Comparison of ENCODE assay signal across 26 cellular contexts in the genomic region with DNA sequence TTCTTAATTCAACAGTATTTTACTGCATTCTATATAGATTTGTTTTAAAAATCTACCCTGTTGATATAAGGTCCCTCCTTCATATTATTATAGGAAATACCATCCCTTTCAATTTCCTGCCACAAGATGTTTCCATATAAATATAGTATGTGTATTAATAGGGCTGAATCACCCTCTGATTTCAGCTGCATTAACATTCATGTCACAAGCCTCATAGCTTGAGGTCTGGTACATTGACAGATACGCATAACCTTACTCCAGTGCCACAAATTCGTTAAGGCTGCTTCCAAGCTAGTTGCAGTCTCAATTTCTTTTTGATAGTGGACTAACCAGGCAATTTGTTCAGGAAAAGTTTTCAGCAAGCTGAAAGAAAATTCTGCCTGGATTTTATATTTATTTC.
DNase-seq lines count a peak whose midpoint lies in the region; FAIRE-seq and TF ChIP-seq lines count a peak whose summit lies in the region.
"Had no signal": no experiment of that assay in that cellular context is flagged by ENCODE, and none has a peak within 500 bp of the region (broad histone marks: within the 10 kb centered on the region; RNA-seq: fewer than 3 reads in every experiment).

No MANE protein-coding gene starts in this region.

- no TSS peak for BruUV-seq in A673 (replicated peaks; lab: Mats Ljungman, UMichigan)

- H3K4me3 ChIP-seq in A673 (ENCODE audit: low read depth, low read length, poor library complexity, severe bottlenecking) = no peak overlapping the region
- H3K4me3 ChIP-seq in MG63 = no peak overlapping the region
- no peak overlapping the region for H3K4me3 ChIP-seq in bronchial epithelial cell (ENCODE audit: low read depth, low read length)
- H3K4me3 ChIP-seq: body of pancreas, left lung, tibial artery had no signal

- CTCF ChIA-PET in A673 (lab: Charles Lee) = no interaction called here

- H3K27me3 ChIP-seq in A673 (replicated peaks; ENCODE audit: insufficient read depth, low read depth, low read length, poor library complexity) = no peaks in the 10 kb centered on the region
- no peaks in the 10 kb centered on the region for H3K27me3 ChIP-seq in MG63
- H3K27me3 ChIP-seq in bronchial epithelial cell (ENCODE audit: control insufficient read depth, insufficient read depth, low read length) = no peaks in the 10 kb centered on the region
- H3K27me3 ChIP-seq: body of pancreas, left lung, tibial artery had no signal

- FAIRE-seq in bronchial epithelial cell (lab: Jason Lieb, UNC) = no peak
- FAIRE-seq: H54 had no signal

- H3K4me1 ChIP-seq in A673 (ENCODE audit: insufficient read depth, low read length, poor library complexity, severe bottlenecking) = no peaks in the 10 kb centered on the region
- H3K4me1 ChIP-seq: body of pancreas, left lung, tibial artery had no signal

- H3K9me3 Mint-ChIP-seq in activated T-helper 2 cell treated with anti-CD3 and anti-CD28 coated beads, Interferon-gamma antibody, Interleukin-2, Interleukin-4, amounts not matched to agents 10 μg/mL and 5 μg/mL and 100 μg/mL, durations not matched to agents 14 hours and 24 hours and 36 hours = no peaks in the 10 kb centered on the region
- H3K9me3 Mint-ChIP-seq: activated T-cell treated with anti-CD3 and anti-CD28 coated beads, Interleukin-2, amount 50 U/mL, for 24 hours; CD8-positive, alpha-beta T cell; T-helper 2 cell treated with Interferon-gamma antibody and Interleukin-4, amounts not matched to agents 5 μg/mL and 100 μg/mL, for 36 hours had no signal

- no peaks in the 10 kb centered on the region for H3K4me1 Mint-ChIP-seq in activated T-helper 2 cell treated with anti-CD3 and anti-CD28 coated beads, Interferon-gamma antibody, Interleukin-2, Interleukin-4, amounts not matched to agents 10 μg/mL and 5 μg/mL and 100 μg/mL, durations not matched to agents 14 hours and 24 hours and 36 hours (ENCODE audit: low read depth)
- H3K4me1 Mint-ChIP-seq: activated naive CD8-positive, alpha-beta T cell treated with anti-CD3 and anti-CD28 coated beads, Interleukin-2, amount 50 U/mL, for 24 hours had no signal

- TF ChIP-seq CTCF in A673 (conservative IDR thresholded peaks at IDR 0.05; ENCODE audit: low read depth, low read length) = no peak
- no peak for TF ChIP-seq CTCF in bronchial epithelial cell (IDR thresholded peaks at IDR 0.05; ENCODE audit: insufficient read depth, low read length, severe bottlenecking)

- H3K27ac ChIP-seq in A673 (ENCODE audit: low read depth, low read length, poor library complexity, severe bottlenecking) = no peak overlapping the region
- H3K27ac ChIP-seq: body of pancreas, left lung, RWPE1, tibial artery had no signal

- POLR2A ChIA-PET in A673 (lab: Charles Lee; ENCODE audit: low non-redundant PET) = no interaction called here

- H3K27ac Mint-ChIP-seq in activated T-helper 2 cell treated with anti-CD3 and anti-CD28 coated beads, Interferon-gamma antibody, Interleukin-2, Interleukin-4, amounts not matched to agents 10 μg/mL and 5 μg/mL and 100 μg/mL, durations not matched to agents 14 hours and 24 hours and 36 hours = no peak overlapping the region
- H3K27ac Mint-ChIP-seq: activated naive CD8-positive, alpha-beta T cell treated with anti-CD3 and anti-CD28 coated beads, Interleukin-2, amount 50 U/mL, for 24 hours; activated T-cell treated with anti-CD3 and anti-CD28 coated beads, Interleukin-2, amount 50 U/mL, for 24 hours; CD8-positive, alpha-beta T cell; T-helper 2 cell treated with Interferon-gamma antibody and Interleukin-4, amounts not matched to agents 5 μg/mL and 100 μg/mL, for 36 hours had no signal

- H3K9me3 ChIP-seq in A673 (ENCODE audit: low read depth, low read length, poor library complexity, severe bottlenecking) (no peaks in the 10 kb centered on the region), MG63 (no peaks in the 10 kb centered on the region)
- H3K9me3 ChIP-seq: body of pancreas, left lung, tibial artery had no signal

- peak; percentile 7 for DNase-seq in A673 (ENCODE audit: low spot score)
- DNase-seq in MG63 = peak; percentile 0
- DNase-seq in bronchial epithelial cell (ENCODE audit: low read depth) = peak; percentile 4
- peak; percentile 40 for DNase-seq in foreskin melanocyte
- no peak for DNase-seq in cerebellar nuclear complex (lab: John Stamatoyannopoulos, UW)
- DNase-seq in activated T-helper 2 cell treated with anti-CD3 and anti-CD28 coated beads, Interferon-gamma antibody, Interleukin-2, Interleukin-4, amounts not matched to agents 10 μg/mL and 5 μg/mL and 100 μg/mL, durations not matched to agents 14 hours and 24 hours and 36 hours (ENCODE audit: low spot score) = no peak
- no peak for DNase-seq in NOMO-1 treated with dmso at 0.1 percent for 144 hours (lab: John Stamatoyannopoulos, UW; ENCODE audit: unreplicated experiment)
- no peak for DNase-seq in Kasumi-1 (lab: John Stamatoyannopoulos, UW)
- DNase-seq: 8988T; activated CD4-positive, alpha-beta T cell treated with anti-CD3 and anti-CD28 coated beads for 48 hours; activated naive CD8-positive, alpha-beta T cell treated with anti-CD3 and anti-CD28 coated beads, Interleukin-2, amount 50 U/mL, for 24 hours; activated T-cell treated with anti-CD3 and anti-CD28 coated beads, Interleukin-2, amount 50 U/mL, for 24 hours; body of pancreas; CD8-positive, alpha-beta T cell; effector memory CD4-positive, alpha-beta T cell; erythroblast; hypothalamus; left lung; NCI-H1105; NCI-H1930; NCI-H69; stimulated activated CD4-positive, alpha-beta T cell treated with anti-CD3 and anti-CD28 coated beads, Interleukin-2, amount 100 ng/mL, for 24 hours; tibial artery had no signal

- H3K36me3 ChIP-seq in A673 (ENCODE audit: insufficient read depth, low read length, poor library complexity, severe bottlenecking) = no peaks in the 10 kb centered on the region
- H3K36me3 ChIP-seq in MG63 = no peaks in the 10 kb centered on the region
- H3K36me3 ChIP-seq in bronchial epithelial cell (ENCODE audit: control insufficient read depth, insufficient read depth, low read length) = no peaks in the 10 kb centered on the region
- H3K36me3 ChIP-seq: left lung, tibial artery had no signal

- no peaks in the 10 kb centered on the region for H3K27me3 Mint-ChIP-seq in activated T-helper 2 cell treated with anti-CD3 and anti-CD28 coated beads, Interferon-gamma antibody, Interleukin-2, Interleukin-4, amounts not matched to agents 10 μg/mL and 5 μg/mL and 100 μg/mL, durations not matched to agents 14 hours and 24 hours and 36 hours (ENCODE audit: low read depth)
- H3K27me3 Mint-ChIP-seq: activated naive CD8-positive, alpha-beta T cell treated with anti-CD3 and anti-CD28 coated beads, Interleukin-2, amount 50 U/mL, for 24 hours had no signal

- no peak overlapping the region for H3K4me3 Mint-ChIP-seq in activated T-helper 2 cell treated with anti-CD3 and anti-CD28 coated beads, Interferon-gamma antibody, Interleukin-2, Interleukin-4, amounts not matched to agents 10 μg/mL and 5 μg/mL and 100 μg/mL, durations not matched to agents 14 hours and 24 hours and 36 hours (ENCODE audit: low read depth)
- H3K4me3 Mint-ChIP-seq: activated naive CD8-positive, alpha-beta T cell treated with anti-CD3 and anti-CD28 coated beads, Interleukin-2, amount 50 U/mL, for 24 hours; activated T-cell treated with anti-CD3 and anti-CD28 coated beads, Interleukin-2, amount 50 U/mL, for 24 hours; CD8-positive, alpha-beta T cell; T-helper 2 cell treated with Interferon-gamma antibody and Interleukin-4, amounts not matched to agents 5 μg/mL and 100 μg/mL, for 36 hours had no signal

- intact Hi-C loops in A673 (cut with micrococcal nuclease; ENCODE audit: unreplicated experiment) = no loop called here
- intact Hi-C loops in activated T-helper 2 cell treated with anti-CD3 and anti-CD28 coated beads, Interferon-gamma antibody, Interleukin-2, Interleukin-4, amounts not matched to agents 10 μg/mL and 5 μg/mL and 100 μg/mL, durations not matched to agents 14 hours and 24 hours and 36 hours (cut with micrococcal nuclease) = no loop called here

- H3K36me3 Mint-ChIP-seq in activated T-helper 2 cell treated with anti-CD3 and anti-CD28 coated beads, Interferon-gamma antibody, Interleukin-2, Interleukin-4, amounts not matched to agents 10 μg/mL and 5 μg/mL and 100 μg/mL, durations not matched to agents 14 hours and 24 hours and 36 hours (ENCODE audit: low read depth) = peaks cover 2% of the 10 kb centered on the region

Comparison
In these comparisons a context has a peak if more than half of its experiments do, and no peak if none do; other contexts are left out.
1. DNase-seq: peak in A673 (single experiment), MG63 (single experiment), bronchial epithelial cell (single experiment) and foreskin melanocyte (single experiment); none in cerebellar nuclear complex (0 of 2), activated T-helper 2 cell treated with anti-CD3 and anti-CD28 coated beads, Interferon-gamma antibody, Interleukin-2, Interleukin-4, amounts not matched to agents 10 μg/mL and 5 μg/mL and 100 μg/mL, durations not matched to agents 14 hours and 24 hours and 36 hours (single experiment), NOMO-1 treated with dmso at 0.1 percent for 144 hours (single experiment) and Kasumi-1 (0 of 2).